In the genomic region with DNA sequence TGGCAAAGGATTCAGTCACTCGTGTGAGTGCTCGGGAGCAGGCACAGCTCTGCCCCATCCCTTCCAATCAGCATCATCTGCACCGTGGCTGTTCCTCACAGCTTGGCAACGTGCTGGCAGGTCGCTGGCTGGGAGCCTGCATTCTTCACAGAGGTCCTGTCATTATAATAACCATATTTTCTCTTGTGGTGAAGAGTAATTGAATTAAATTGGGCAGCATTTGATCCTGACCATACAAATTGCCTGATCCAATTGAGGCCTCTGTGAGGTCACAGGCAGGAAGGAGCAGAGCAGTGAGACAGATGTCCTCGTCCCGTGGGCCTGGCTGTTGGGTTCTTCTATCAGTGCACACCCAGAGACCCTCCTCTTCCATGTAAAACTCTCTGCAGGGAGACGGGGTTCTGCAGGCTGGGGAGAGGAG, we compare ENCODE assay signal across 15 cellular contexts.
A peak's percentile ranks its signal among the peaks of the same experiment; 100 is the strongest.
DNase-seq lines count a peak whose midpoint lies in the region; ATAC-seq and TF ChIP-seq lines count a peak whose summit lies in the region.
"Had no signal": no experiment of that assay in that cellular context is flagged by ENCODE, and none has a peak within 500 bp of the region (broad histone marks: within the 10 kb centered on the region; RNA-seq: fewer than 3 reads in every experiment).

No MANE protein-coding gene starts in this region.

- no peaks in the 10 kb centered on the region for H3K9me3 Mint-ChIP-seq in activated CD8-positive, alpha-beta T cell treated with anti-CD3 and anti-CD28 coated beads for 36 hours
- H3K9me3 Mint-ChIP-seq in activated CD8-positive, alpha-beta T cell treated with anti-CD3 and anti-CD28 coated beads, Interleukin-2, amount 10 ng/mL, durations not matched to agents 7 days and 5 days (ENCODE audit: insufficient read depth): no peaks in the 10 kb centered on the region
- H3K9me3 Mint-ChIP-seq in stimulated activated memory B cell treated with anti-CD40 and anti-IgM and Interleukin-4, amounts not matched to agents 10 μg/mL and 1 μg/mL and 100 μg/mL, for 72 hours: no peaks in the 10 kb centered on the region
- H3K9me3 Mint-ChIP-seq: CD4-positive, alpha-beta T cell; endodermal cell had no signal

- H3K4me1 Mint-ChIP-seq in activated CD8-positive, alpha-beta T cell treated with anti-CD3 and anti-CD28 coated beads for 36 hours (ENCODE audit: low read depth): peaks cover 32% of the 10 kb centered on the region
- peaks cover 16% of the 10 kb centered on the region for H3K4me1 Mint-ChIP-seq in activated CD8-positive, alpha-beta T cell treated with anti-CD3 and anti-CD28 coated beads, Interleukin-2, amount 10 ng/mL, durations not matched to agents 7 days and 5 days (ENCODE audit: low read depth)
- H3K4me1 Mint-ChIP-seq in stimulated activated memory B cell treated with anti-CD40 and anti-IgM and Interleukin-4, amounts not matched to agents 10 μg/mL and 1 μg/mL and 100 μg/mL, for 72 hours: peaks cover 38% of the 10 kb centered on the region

- intact Hi-C loops in activated CD8-positive, alpha-beta T cell treated with anti-CD3 and anti-CD28 coated beads for 36 hours (cut with micrococcal nuclease): loop anchor here (10.0 kb wide), 1 partner anchor 452 kb away; no protein-coding TSS in a partner anchor

- POLR2A ChIA-PET in activated CD8-positive, alpha-beta T cell treated with anti-CD3 and anti-CD28 coated beads for 36 hours (lab: Charles Lee): no interaction called here
- POLR2A ChIA-PET in activated CD8-positive, alpha-beta T cell treated with anti-CD3 and anti-CD28 coated beads, Interleukin-2, amount 10 ng/mL, durations not matched to agents 7 days and 5 days (lab: Charles Lee): no interaction called here

- no peak for ATAC-seq in activated CD8-positive, alpha-beta T cell treated with anti-CD3 and anti-CD28 coated beads for 36 hours
- ATAC-seq in activated CD8-positive, alpha-beta T cell treated with anti-CD3 and anti-CD28 coated beads, Interleukin-2, amount 10 ng/mL, durations not matched to agents 7 days and 5 days: no peak
- ATAC-seq in stimulated activated memory B cell treated with anti-CD40 and anti-IgM and Interleukin-4, amounts not matched to agents 10 μg/mL and 1 μg/mL and 100 μg/mL, for 72 hours: no peak
- no peak for ATAC-seq in GM18517 (IDR thresholded peaks at IDR 0.05; ENCODE audit: unreplicated experiment)
- ATAC-seq in GM21717 (IDR thresholded peaks at IDR 0.05; ENCODE audit: unreplicated experiment): no peak

- H3K27me3 Mint-ChIP-seq in activated CD8-positive, alpha-beta T cell treated with anti-CD3 and anti-CD28 coated beads for 36 hours: peaks cover 2% of the 10 kb centered on the region
- H3K27me3 Mint-ChIP-seq in activated CD8-positive, alpha-beta T cell treated with anti-CD3 and anti-CD28 coated beads, Interleukin-2, amount 10 ng/mL, durations not matched to agents 7 days and 5 days (ENCODE audit: low read depth): no peaks in the 10 kb centered on the region
- no peaks in the 10 kb centered on the region for H3K27me3 Mint-ChIP-seq in stimulated activated memory B cell treated with anti-CD40 and anti-IgM and Interleukin-4, amounts not matched to agents 10 μg/mL and 1 μg/mL and 100 μg/mL, for 72 hours
- H3K27me3 Mint-ChIP-seq: activated CD4-positive, alpha-beta T cell treated with anti-CD3 and anti-CD28 coated beads, Interleukin-2, amount 10 ng/mL, durations not matched to agents 24 days and 14 days; CD4-positive, alpha-beta T cell had no signal

- no peak overlapping the region for H3K4me3 Mint-ChIP-seq in activated CD8-positive, alpha-beta T cell treated with anti-CD3 and anti-CD28 coated beads for 36 hours
- H3K4me3 Mint-ChIP-seq in activated CD8-positive, alpha-beta T cell treated with anti-CD3 and anti-CD28 coated beads, Interleukin-2, amount 10 ng/mL, durations not matched to agents 7 days and 5 days: no peak overlapping the region
- H3K4me3 Mint-ChIP-seq in stimulated activated memory B cell treated with anti-CD40 and anti-IgM and Interleukin-4, amounts not matched to agents 10 μg/mL and 1 μg/mL and 100 μg/mL, for 72 hours: no peak overlapping the region
- H3K4me3 Mint-ChIP-seq: activated CD4-positive, alpha-beta T cell treated with anti-CD3 and anti-CD28 coated beads, Interleukin-2, amount 10 ng/mL, durations not matched to agents 24 days and 14 days; CD4-positive, alpha-beta T cell; endodermal cell had no signal

- H3K27ac Mint-ChIP-seq in activated CD8-positive, alpha-beta T cell treated with anti-CD3 and anti-CD28 coated beads for 36 hours: peak overlapping the region; percentile 2
- no peak overlapping the region for H3K27ac Mint-ChIP-seq in activated CD8-positive, alpha-beta T cell treated with anti-CD3 and anti-CD28 coated beads, Interleukin-2, amount 10 ng/mL, durations not matched to agents 7 days and 5 days
- peak overlapping the region; percentile 57 for H3K27ac Mint-ChIP-seq in stimulated activated memory B cell treated with anti-CD40 and anti-IgM and Interleukin-4, amounts not matched to agents 10 μg/mL and 1 μg/mL and 100 μg/mL, for 72 hours
- H3K27ac Mint-ChIP-seq: activated CD4-positive, alpha-beta T cell treated with anti-CD3 and anti-CD28 coated beads, Interleukin-2, amount 10 ng/mL, durations not matched to agents 24 days and 14 days; CD4-positive, alpha-beta T cell; endodermal cell had no signal

- DNase-seq in activated CD8-positive, alpha-beta T cell treated with anti-CD3 and anti-CD28 coated beads for 36 hours: no peak
- no peak for DNase-seq in activated CD8-positive, alpha-beta T cell treated with anti-CD3 and anti-CD28 coated beads, Interleukin-2, amount 10 ng/mL, durations not matched to agents 7 days and 5 days
- DNase-seq in RPMI7951 (ENCODE audit: low read depth) (peak; percentile 50), cerebellum (ENCODE audit: low spot score) (peak; percentile 10)
- no peak for DNase-seq in activated CD4-positive, alpha-beta T cell treated with anti-CD3 and anti-CD28 coated beads, Interleukin-2, amount 50 U/mL, for 1 hour
- DNase-seq: activated CD4-positive, alpha-beta T cell treated with anti-CD3 and anti-CD28 coated beads, Interleukin-2, amount 10 ng/mL, durations not matched to agents 24 days and 14 days; activated T-cell treated with anti-CD3 and anti-CD28 coated beads for 4 hours; CD4-positive, alpha-beta T cell; endodermal cell; SIG-M5; T-helper 9 cell; transverse colon had no signal

- no peaks in the 10 kb centered on the region for H3K36me3 Mint-ChIP-seq in activated CD8-positive, alpha-beta T cell treated with anti-CD3 and anti-CD28 coated beads for 36 hours (ENCODE audit: low read depth)
- no peaks in the 10 kb centered on the region for H3K36me3 Mint-ChIP-seq in activated CD8-positive, alpha-beta T cell treated with anti-CD3 and anti-CD28 coated beads, Interleukin-2, amount 10 ng/mL, durations not matched to agents 7 days and 5 days (ENCODE audit: low read depth)
- no peaks in the 10 kb centered on the region for H3K36me3 Mint-ChIP-seq in stimulated activated memory B cell treated with anti-CD40 and anti-IgM and Interleukin-4, amounts not matched to agents 10 μg/mL and 1 μg/mL and 100 μg/mL, for 72 hours

- TF ChIP-seq CTCF in activated CD8-positive, alpha-beta T cell treated with anti-CD3 and anti-CD28 coated beads for 36 hours (IDR thresholded peaks at IDR 0.05): no peak

- CTCF ChIA-PET in activated CD8-positive, alpha-beta T cell treated with anti-CD3 and anti-CD28 coated beads for 36 hours (lab: Charles Lee): interaction anchor here (1.6 to 6.1 kb wide), 2 partner anchors 120 to 605 kb away, joined by 4 to 21 read pairs; no protein-coding TSS in a partner anchor
- CTCF ChIA-PET in activated CD8-positive, alpha-beta T cell treated with anti-CD3 and anti-CD28 coated beads, Interleukin-2, amount 10 ng/mL, durations not matched to agents 7 days and 5 days (lab: Charles Lee): interaction anchor here (0.7 kb wide), 1 partner anchor 38 kb away, joined by 3 read pairs; no protein-coding TSS in a partner anchor

Comparison
In these comparisons a context has a peak if more than half of its experiments do, and no peak if none do; other contexts are left out.
1. DNase-seq: peak in RPMI7951 (single experiment) and cerebellum (single experiment); none in activated CD8-positive, alpha-beta T cell treated with anti-CD3 and anti-CD28 coated beads for 36 hours (single experiment), activated CD8-positive, alpha-beta T cell treated with anti-CD3 and anti-CD28 coated beads, Interleukin-2, amount 10 ng/mL, durations not matched to agents 7 days and 5 days (single experiment) and activated CD4-positive, alpha-beta T cell treated with anti-CD3 and anti-CD28 coated beads, Interleukin-2, amount 50 U/mL, for 1 hour (single experiment).